Comparison of ENCODE assay signal across 8 cellular contexts in genomic region chr1:206693029-206693428, GRCh38. TPM values are rescaled to one million over a fixed set of nuclear protein-coding genes. Genes with fewer than 3 reads are reported as not detected.
DNase-seq lines count a peak whose midpoint lies in the region; ATAC-seq, FAIRE-seq and TF ChIP-seq lines count a peak whose summit lies in the region.

No MANE protein-coding gene starts in this region.

- no peak for TF ChIP-seq CTCF in cardiac fibroblast (IDR thresholded peaks at IDR 0.05; ENCODE audit: low read depth, low read length)
- TF ChIP-seq CTCF in kidney (IDR thresholded peaks at IDR 0.05; ENCODE audit: borderline replicate concordance, extremely low read depth, insufficient read depth): no peak
- TF ChIP-seq CTCF in stomach (IDR thresholded peaks at IDR 0.05): no peak

- peak overlapping the region in 1 of 2 donors; percentile 78 for H3K9ac ChIP-seq in kidney (ENCODE audit: low read length in 2 of 2)

- 37 to 52% (median 43%) methylated on average over 10 of the region's 10 CpGs for WGBS in stomach, 5 donors

- H3K36me3 ChIP-seq in kidney (ENCODE audit: control insufficient read depth in 1 of 2, insufficient read depth in 2 of 2, low read length in 2 of 2) (no peaks in the 10 kb centered on the region), stomach (peaks cover 0 to 15% (median 7%) of the 10 kb centered on the region in 4 donors)

- DNase-seq in HT1080 (ENCODE audit: low read depth) (peak; percentile 82), cardiac fibroblast (ENCODE audit: low read depth in 2 of 2) (peak; percentile 80 to 84), kidney (peak; percentile 90), stomach (peak; percentile 61), UCSD-AML1 (lab: John Stamatoyannopoulos, UW; ENCODE audit: unreplicated experiment) (no peak), NOMO-1 treated with dmso at 0.1 percent for 144 hours (lab: John Stamatoyannopoulos, UW; ENCODE audit: unreplicated experiment) (no peak), DMS79 treated with DMSO at 0.1 percent for 48 hours (lab: John Stamatoyannopoulos, UW) (no peak)

- intact Hi-C loops in kidney (cut with DNase I): no loop called here
- intact Hi-C loops in stomach (cut with DNase I; ENCODE audit: low total_unique reads): no loop called here

- H3K4me1 ChIP-seq in kidney (ENCODE audit: control insufficient read depth in 1 of 2, insufficient read depth in 1 of 2, low read depth in 1 of 2, low read length in 2 of 2) (peaks cover 88 to 89% of the 10 kb centered on the region in 2 donors), stomach (peaks cover 84 to 100% (median 95%) of the 10 kb centered on the region in 4 donors)

- H3K27me3 ChIP-seq in stomach: no peaks in the 10 kb centered on the region

- H3K9me3 ChIP-seq in kidney (ENCODE audit: control insufficient read depth in 1 of 2, low read length in 2 of 2) (no peaks in the 10 kb centered on the region), stomach (no peaks in the 10 kb centered on the region)

- peak overlapping the region in 1 of 2 donors; percentile 18 for H3K4me3 ChIP-seq in cardiac fibroblast (replicated peaks in 1 of 2; ENCODE audit: low read depth in 2 of 2, low read length in 2 of 2)
- peak overlapping the region; percentile 7 to 32 for H3K4me3 ChIP-seq in kidney (ENCODE audit: low read length in 2 of 2)
- H3K4me3 ChIP-seq in stomach: peak overlapping the region in 1 of 4 donors; percentile 18

- TF ChIP-seq EP300 in stomach (IDR thresholded peaks at IDR 0.05): no peak

- H3K27ac ChIP-seq in kidney (ENCODE audit: low read depth in 2 of 2, low read length in 2 of 2) (peak overlapping the region; percentile 89 to 92), stomach (peak overlapping the region; percentile 26 to 100 (median 68))

- TF ChIP-seq POLR2A in stomach (IDR thresholded peaks at IDR 0.05): no peak

- no peak for ATAC-seq in GM19324 (IDR thresholded peaks at IDR 0.05; ENCODE audit: low FRiP score, unreplicated experiment)

- FAIRE-seq in kidney (lab: Jason Lieb, UNC): no peak

RNA-seq across cellular contexts. Expression of gene MAPKAPK2, which starts 8.3 kb away (rescaled TPM):
- total RNA-seq in HT1080 (2014; rRNA removed; shearing (Covaris generic)): 41.7 and 51.1 TPM in 2 replicates
- 52.6 and 58.3 TPM in 2 replicates for polyA plus RNA-seq in HT1080 (2015; cell fraction: cytosol; rRNA removed)
- 50.6 and 51.9 TPM in 2 replicates for polyA plus RNA-seq in HT1080 (2015; cell fraction: nucleus; rRNA removed)
- total RNA-seq in kidney: 113 TPM
- 84.5 TPM for polyA plus RNA-seq in kidney (ENCODE audit: insufficient read depth, low read depth, low replicate concordance)
- 10 to 100 TPM; 22.6 to 78.0 (median 43.9) TPM for total RNA-seq in stomach
- 10 to 100 TPM; 30.1 to 60.8 (median 55.4) TPM for polyA plus RNA-seq in stomach

RNA-seq across cellular contexts. Expression of gene DYRK3, which starts 57.7 kb away (rescaled TPM):
- total RNA-seq in HT1080 (2014; rRNA removed; shearing (Covaris generic)): 40.4 and 43.0 TPM in 2 replicates
- 22.8 and 25.1 TPM in 2 replicates for polyA plus RNA-seq in HT1080 (2015; cell fraction: cytosol; rRNA removed)
- 34.3 and 35.3 TPM in 2 replicates for polyA plus RNA-seq in HT1080 (2015; cell fraction: nucleus; rRNA removed)
- total RNA-seq in kidney (12.7 TPM), stomach (10 to 100 TPM in 1 of 5 donors, 1 to 10 TPM in 3, not detected in 1; 1.2 to 21.9 (median 4.7) TPM)
- polyA plus RNA-seq in kidney (ENCODE audit: insufficient read depth, low read depth, low replicate concordance) (3.5 TPM), stomach (1 to 10 TPM; 1.5 to 3.2 (median 2.1) TPM)

Comparison
In these comparisons a context has a peak if more than half of its experiments do, and no peak if none do; other contexts are left out.
1. DNase-seq: peak in HT1080 (single experiment), cardiac fibroblast (2 of 2), kidney (single experiment) and stomach (single experiment); none in UCSD-AML1 (single experiment), NOMO-1 treated with dmso at 0.1 percent for 144 hours (single experiment) and DMS79 treated with DMSO at 0.1 percent for 48 hours (single experiment).